Comparison of ENCODE assay signal across 7 cellular contexts in the genomic region with DNA sequence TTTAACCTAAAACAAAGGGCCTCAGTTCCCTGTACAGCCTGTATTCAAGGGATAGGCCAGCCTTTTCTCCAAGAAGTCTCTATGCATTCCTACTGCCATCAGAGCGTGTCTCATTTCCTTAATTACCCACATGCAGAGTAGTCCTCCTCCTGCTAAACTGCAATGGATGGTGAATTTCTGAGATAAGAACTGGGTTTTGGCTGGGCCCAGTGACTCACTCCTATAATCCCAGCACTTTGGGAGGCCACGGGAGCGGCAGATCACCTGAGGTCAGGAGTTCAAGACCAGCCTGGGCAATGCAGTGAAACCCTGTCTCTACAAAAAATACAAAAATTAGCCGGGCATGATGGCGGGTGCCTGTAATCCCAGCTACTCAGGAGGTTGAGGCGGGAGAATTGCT.
DNase-seq lines count a peak whose midpoint lies in the region; ATAC-seq, FAIRE-seq and TF ChIP-seq lines count a peak whose summit lies in the region.
"Not testable (repeated sequence)": the region's sequence is repeated elsewhere in the genome, so short reads cannot be mapped to it uniquely, and the experiment has no call there.

No MANE protein-coding gene starts in this region.

- TF ChIP-seq EP300 in K562 (IDR thresholded peaks at IDR 0.05; ENCODE audit: low read length): peak; percentile 28; the same call in 1 of the 2 replicates

- POLR2A ChIA-PET in K562 (lab: Yijun Ruan, JAX): interaction anchor here (0.7 kb wide), 1 partner anchor 8 kb away, joined by 3 read pairs; no protein-coding TSS in a partner anchor

- H3K4me3 ChIP-seq in K562; trophoblast cell (ENCODE audit: low read depth, low read length): not testable (repeated sequence)

- not testable (repeated sequence) for H3K23ac ChIP-seq in trophoblast cell (ENCODE audit: low read length)

- H3K27ac ChIP-seq in K562 (ENCODE audit: extremely low read depth, low read depth, low read length); trophoblast cell (ENCODE audit: low read depth, low read length): not testable (repeated sequence)

- H3K14ac ChIP-seq in trophoblast cell (ENCODE audit: low read length): not testable (repeated sequence)

- not testable (repeated sequence) for H3K9me3 ChIP-seq in K562 (replicated peaks; ENCODE audit: control insufficient read depth, insufficient read depth, low read depth, low read length); trophoblast cell (ENCODE audit: insufficient read depth, low read depth, low read length)

- H3K36me3 ChIP-seq in K562 (ENCODE audit: control insufficient read depth, insufficient read depth, low read length); trophoblast cell (ENCODE audit: control insufficient read depth in 1 of 2, insufficient read depth in 2 of 2, low read length in 2 of 2): not testable (repeated sequence)

- H3K9ac ChIP-seq in K562 (ENCODE audit: insufficient read depth in 1 of 2, low read depth in 2 of 2, low read length in 2 of 2); trophoblast cell (ENCODE audit: low read length): not testable (repeated sequence)

- not testable (repeated sequence) for H2AFZ ChIP-seq in K562 (ENCODE audit: low read depth, low read length); trophoblast cell (ENCODE audit: insufficient read depth, low read length, poor library complexity)

- CTCF ChIA-PET in K562 (lab: Yijun Ruan, JAX; ENCODE audit: low intra/inter-chr PET ratio): not testable (repeated sequence)

- not testable (repeated sequence) for H4K91ac ChIP-seq in trophoblast cell (ENCODE audit: low read depth, low read length)

- ATAC-seq in K562: peak; percentile 53

- not testable (repeated sequence) for H3K9me1 ChIP-seq in K562 (ENCODE audit: control insufficient read depth, insufficient read depth, low read length)

- not testable (repeated sequence) for H2BK12ac ChIP-seq in trophoblast cell (ENCODE audit: low read length)

- not testable (repeated sequence) for TF ChIP-seq RAD21 in K562 (CRISPR knock-in tag; conservative IDR thresholded peaks at IDR 0.05 in 1 of 2, IDR thresholded peaks at IDR 0.05 in 1 of 2)

- not testable (repeated sequence) for H3K27me3 ChIP-seq in K562 (ENCODE audit: control insufficient read depth in 2 of 2, insufficient read depth in 2 of 2, low read length in 2 of 2); trophoblast cell (ENCODE audit: insufficient read depth, low read length)

- FAIRE-seq in K562 (lab: Jason Lieb, UNC): peak; percentile 80

- H4K12ac ChIP-seq in trophoblast cell (ENCODE audit: low read depth, low read length): not testable (repeated sequence)

- H3K18ac ChIP-seq in trophoblast cell (ENCODE audit: low read length): not testable (repeated sequence)

- not testable (repeated sequence) for H3K4me2 ChIP-seq in K562 (ENCODE audit: insufficient read depth, low read length); trophoblast cell (ENCODE audit: low read length)

- DNase-seq in Daoy (ENCODE audit: low read depth): peak; percentile 20
- DNase-seq in HT1080 (ENCODE audit: low read depth): peak; percentile 11
- peak; percentile 3 for DNase-seq in NCI-H526 treated with DMSO at 0.1 percent for 48 hours (lab: John Stamatoyannopoulos, UW)
- peak in 1 of 4 experiments; percentile 61 for DNase-seq in K562 (ENCODE audit: extremely low read depth in 1 of 4, low spot score in 3 of 4)
- DNase-seq in kidney tubule cell (ENCODE audit: low spot score): peak; percentile 22
- DNase-seq in left kidney (ENCODE audit: low read depth, low spot score): peak; percentile 14
- DNase-seq in trophoblast cell: peak; percentile 12 to 33

- H3K4ac ChIP-seq in trophoblast cell (ENCODE audit: low read depth, low read length): not testable (repeated sequence)

- peaks cover 4 to 22% of the 10 kb centered on the region in 2 experiments; a peak in 3 of 5 replicates for H3K4me1 ChIP-seq in K562 (replicated peaks in 1 of 2; ENCODE audit: control insufficient read depth in 2 of 2, insufficient read depth in 2 of 2, low read length in 2 of 2)
- not testable (repeated sequence) for H3K4me1 ChIP-seq in trophoblast cell (ENCODE audit: control insufficient read depth in 1 of 2, insufficient read depth in 2 of 2, low read length in 2 of 2)

- not testable (repeated sequence) for H4K8ac ChIP-seq in trophoblast cell (ENCODE audit: low read depth, low read length)

- not testable (repeated sequence) for BruUV-seq in K562 (replicated peaks; lab: Mats Ljungman, UMichigan)

- not testable (repeated sequence) for TF ChIP-seq POLR2A in K562 (conservative IDR thresholded peaks at IDR 0.05)

- H3K79me1 ChIP-seq in trophoblast cell (ENCODE audit: low read length): not testable (repeated sequence)

- H2BK120ac ChIP-seq in trophoblast cell (ENCODE audit: insufficient read depth, low read length, poor library complexity): not testable (repeated sequence)

- not testable (repeated sequence) for H3K79me2 ChIP-seq in K562 (ENCODE audit: control insufficient read depth, insufficient read depth, low read length); trophoblast cell (ENCODE audit: control insufficient read depth, insufficient read depth, low read length, poor library complexity)

- H2AK5ac ChIP-seq in trophoblast cell (ENCODE audit: low read length): not testable (repeated sequence)

- TF ChIP-seq CTCF in K562 (IDR thresholded peaks at IDR 0.05 in 2 of 3, conservative IDR thresholded peaks at IDR 0.05 in 1 of 3; ENCODE audit: insufficient read depth in 2 of 3, low read depth in 1 of 3, low read length in 3 of 3): not testable (repeated sequence)

- in situ Hi-C loops in K562 (cut with MboI): not testable (repeated sequence)

- WGBS in K562 (ENCODE audit: insufficient coverage, low coverage, missing lambda C conversion rate): 27% methylated on average over 6 of the region's 6 CpGs
- WGBS in trophoblast cell (ENCODE audit: extremely low coverage, insufficient coverage, insufficient read length): no CpG with 5 or more reads among the region's 6 CpGs

- H2BK5ac ChIP-seq in trophoblast cell (ENCODE audit: low read depth, low read length, poor library complexity): not testable (repeated sequence)

- H4K20me1 ChIP-seq in K562 (replicated peaks; ENCODE audit: control insufficient read depth, insufficient read depth, low read length): not testable (repeated sequence)

- intact Hi-C loops in K562 (cut with micrococcal nuclease): loop anchor here (10.0 kb wide), 1 partner anchor 601 kb away; no protein-coding TSS in a partner anchor

TF ChIP-seq in K562, 482 proteins besides CTCF, POLR2A, EP300 and RAD21:
- TF ChIP-seq ATF3 (IDR thresholded peaks at IDR 0.05): peak; percentile 64
- TF ChIP-seq ATF3 (CRISPR knock-in tag; conservative IDR thresholded peaks at IDR 0.05); JUN (CRISPR knock-in tag; IDR thresholded peaks at IDR 0.05; ENCODE audit: borderline replicate concordance); TEAD4 (CRISPR knock-in tag; IDR thresholded peaks at IDR 0.05; ENCODE audit: borderline replicate concordance); NR2C1 (IDR thresholded peaks at IDR 0.05): not testable (repeated sequence)
- peak; percentile 32; the same call in 1 of the 2 replicates for TF ChIP-seq JUN (IDR thresholded peaks at IDR 0.05; ENCODE audit: borderline replicate concordance, low read depth, low read length)
- TF ChIP-seq SMARCE1 (IDR thresholded peaks at IDR 0.05): peak; percentile 46; the same call in 1 of the 2 replicates
- TF ChIP-seq TAL1 (IDR thresholded peaks at IDR 0.05): peak; percentile 16; the same call in 1 of the 2 replicates
- TF ChIP-seq JUND (IDR thresholded peaks at IDR 0.05; ENCODE audit: borderline replicate concordance, low read depth, low read length): peak; percentile 82
- TF ChIP-seq JUND (tag; IDR thresholded peaks at IDR 0.05; ENCODE audit: borderline replicate concordance, low read depth, low read length): peak; percentile 70; the same call in 2 of the 3 replicates
- peak; percentile 33; the same call in 1 of the 2 replicates for TF ChIP-seq DMBX1 (CRISPR knock-in tag; IDR thresholded peaks at IDR 0.05; ENCODE audit: borderline replicate concordance)
- TF ChIP-seq DPF2 (IDR thresholded peaks at IDR 0.05): peak; percentile 54; the same call in 1 of the 2 replicates
- peak; percentile 89 for TF ChIP-seq FOSL1 (tag; conservative IDR thresholded peaks at IDR 0.05)
- 0 out of 2 replicates have a peak, but pooled peaks have one; percentile 12 for TF ChIP-seq BCOR (IDR thresholded peaks at IDR 0.05)
- peak; percentile 54 for TF ChIP-seq SMARCA4 (IDR thresholded peaks at IDR 0.05)
- 0 out of 2 replicates have a peak, but pooled peaks have one; percentile 21 for TF ChIP-seq TEAD4 (IDR thresholded peaks at IDR 0.05; ENCODE audit: low read length)
- 0 out of 2 replicates have a peak, but pooled peaks have one; percentile 38 for TF ChIP-seq TCF3 (CRISPR knock-in tag; IDR thresholded peaks at IDR 0.05)
- TF ChIP-seq KDM1A (IDR thresholded peaks at IDR 0.05): peak; percentile 14 to 39; a peak in 1 of 4 replicates
- TF ChIP-seq ZNF263 (CRISPR knock-in tag; IDR thresholded peaks at IDR 0.05; ENCODE audit: borderline replicate concordance): peak; percentile 30; the same call in 1 of the 2 replicates
- TF ChIP-seq ARID1B (IDR thresholded peaks at IDR 0.05): peak; percentile 59
- TF ChIP-seq SMAD4 (CRISPR knock-in tag; conservative IDR thresholded peaks at IDR 0.05): peak; percentile 26; the same call in 1 of the 2 replicates
- TF ChIP-seq NR2C1 (tag; IDR thresholded peaks at IDR 0.05): peak; percentile 40; the same call in 1 of the 2 replicates
- TF ChIP-seq BHLHE40 (IDR thresholded peaks at IDR 0.05; ENCODE audit: low read length): peak; percentile 71; the same call in 1 of the 2 replicates
- TF ChIP-seq RCOR1 (IDR thresholded peaks at IDR 0.05; ENCODE audit: borderline replicate concordance in 1 of 2, low read depth in 2 of 2, low read length in 2 of 2): 0 out of 4 replicates have a peak, but pooled peaks of 1 of the 2 experiments have one; percentile 6
- peak; percentile 68 for TF ChIP-seq CBFA2T3 (IDR thresholded peaks at IDR 0.05)
- peak; percentile 52; the same call in 1 of the 2 replicates for TF ChIP-seq LCOR (CRISPR knock-in tag; IDR thresholded peaks at IDR 0.05)
